1 cellular context compared by ENCODE assay signal in genomic region chr19:49684251-49684982, GRCh38.
TF ChIP-seq lines count a peak whose summit lies in the region.

No MANE protein-coding gene starts in this region.

TF ChIP-seq in GM23338, 12 proteins besides CTCF, POLR2A, EP300 and RAD21:
- TF ChIP-seq EZH2 (IDR thresholded peaks at IDR 0.05; ENCODE audit: low read depth, unreplicated experiment) (no peak), CREB1 (CRISPR knock-in tag; IDR thresholded peaks at IDR 0.05; ENCODE audit: low read depth) (no peak), POLR2AphosphoS5 (IDR thresholded peaks at IDR 0.05; ENCODE audit: low read depth) (no peak), ZNF462 (CRISPR knock-in tag; IDR thresholded peaks at IDR 0.05) (no peak), ZNF114 (CRISPR knock-in tag; IDR thresholded peaks at IDR 0.05) (no peak), ZNF331 (CRISPR knock-in tag; IDR thresholded peaks at IDR 0.05; ENCODE audit: low read depth) (no peak), REST (IDR thresholded peaks at IDR 0.05; ENCODE audit: unreplicated experiment) (no peak)
